ENCODE assay signal across 8 cellular contexts in the genomic region with DNA sequence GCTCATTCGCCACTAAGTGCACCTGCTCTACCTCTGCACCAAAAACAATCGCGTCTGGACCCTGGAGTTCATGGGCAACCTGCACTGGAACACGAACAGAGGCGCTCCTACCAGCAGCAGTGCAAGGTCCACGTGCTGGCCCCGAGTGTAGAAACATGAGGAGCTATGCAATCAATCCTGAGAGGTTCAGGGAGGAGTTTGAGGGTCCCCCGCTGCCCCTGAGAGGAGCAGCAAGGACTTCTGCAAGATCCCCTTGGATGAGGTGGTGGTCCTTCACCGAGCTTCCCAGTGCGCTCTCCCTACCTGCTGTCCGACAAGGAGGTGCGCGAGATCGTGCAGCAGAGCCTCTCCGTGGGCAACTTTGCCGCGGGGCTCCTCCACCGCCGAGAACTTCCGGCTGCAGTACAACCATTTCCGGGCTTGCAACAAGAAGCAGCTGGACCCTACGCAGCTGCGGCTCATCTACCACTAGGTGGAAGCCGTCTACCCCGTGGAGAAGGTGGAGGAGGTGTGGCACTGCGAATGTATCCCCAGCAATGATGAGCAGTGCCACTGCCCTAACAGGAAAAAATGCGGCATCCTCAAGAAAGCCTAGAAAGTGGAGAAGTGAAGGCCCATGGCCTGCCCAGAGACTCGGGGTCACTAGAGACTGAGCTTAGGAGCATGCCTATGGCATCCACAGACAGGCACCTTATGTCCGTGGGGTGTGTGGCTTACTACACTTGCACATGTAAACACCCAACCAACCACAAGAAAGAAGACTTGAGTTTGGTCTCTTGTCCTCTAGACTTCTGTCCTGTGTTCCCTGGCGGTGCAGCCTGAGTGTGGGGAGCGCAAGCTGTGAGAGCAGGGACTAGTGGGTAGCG. TPM values are rescaled to one million over a fixed set of nuclear protein-coding genes. Genes with fewer than 3 reads are reported as not detected.
A peak's percentile ranks its signal among the peaks of the same experiment; 100 is the strongest.
DNase-seq lines count a peak whose midpoint lies in the region; ATAC-seq and TF ChIP-seq lines count a peak whose summit lies in the region.
"Not testable (repeated sequence)": the region's sequence is repeated elsewhere in the genome, so short reads cannot be mapped to it uniquely, and the experiment has no call there.

No MANE protein-coding gene starts in this region.

- POLR2A ChIA-PET in CD8-positive, alpha-beta memory T cell (lab: Charles Lee), result interaction anchor here (0.8 to 2.0 kb wide), 4 partner anchors 23 to 80 kb away, joined by 3 to 11 read pairs (median 8); partner anchors contain the start of genes ASAH2B and SGMS1

- H3K27me3 Mint-ChIP-seq in CD8-positive, alpha-beta memory T cell, result not testable (repeated sequence)

- H3K36me3 Mint-ChIP-seq in CD8-positive, alpha-beta memory T cell, result not testable (repeated sequence)

- peak; percentile 70 for TF ChIP-seq POLR2A in GM19193 (IDR thresholded peaks at IDR 0.05; ENCODE audit: extremely low read depth, insufficient read depth, insufficient read length)

- CTCF ChIA-PET in CD8-positive, alpha-beta memory T cell (lab: Charles Lee), result interaction anchor here (0.7 to 2.5 kb wide), 9 partner anchors 11 to 156 kb away, joined by 3 to 12 read pairs (median 5); partner anchors contain the start of gene SGMS1

- not testable (repeated sequence) for H3K36me3 ChIP-seq in CD8-positive, alpha-beta memory T cell (ENCODE audit: insufficient read depth, low read length)

- not testable (repeated sequence) for H3K9me3 Mint-ChIP-seq in CD8-positive, alpha-beta memory T cell

- peak; percentile 34 to 85 (median 56) for DNase-seq in CD8-positive, alpha-beta memory T cell
- DNase-seq in NCI-H1417 (lab: John Stamatoyannopoulos, UW), result peak in 2 of 3 experiments; percentile 11 to 30
- DNase-seq in UCSD-AML1 (lab: John Stamatoyannopoulos, UW; ENCODE audit: unreplicated experiment), result peak; percentile 34
- DNase-seq in amniotic epithelial cell (ENCODE audit: low read depth), result peak; percentile 34
- peak; percentile 64 for DNase-seq in islet precursor cell
- DNase-seq in stimulated activated CD4-positive, alpha-beta T cell treated with anti-CD3 and anti-CD28 coated beads, TNF-alpha, amount 100 ng/mL, for 1 hour (ENCODE audit: low read depth in 3 of 3, low spot score in 1 of 3), result peak; percentile 7 to 22 (median 22)

- H3K4me3 Mint-ChIP-seq in CD8-positive, alpha-beta memory T cell, result peak overlapping the region; percentile 81 to 94 (median 89)

- peaks cover 0 to 26% (median 8%) of the 10 kb centered on the region in 3 donors for H3K4me1 Mint-ChIP-seq in CD8-positive, alpha-beta memory T cell

- peak overlapping the region; percentile 7 to 85 (median 65) for H3K27ac Mint-ChIP-seq in CD8-positive, alpha-beta memory T cell

- peak; percentile 95 for ATAC-seq in HG03039 (IDR thresholded peaks at IDR 0.05; ENCODE audit: unreplicated experiment)

- H3K9me3 ChIP-seq in CD8-positive, alpha-beta memory T cell (ENCODE audit: low read length), result not testable (repeated sequence)

- H3K27me3 ChIP-seq in CD8-positive, alpha-beta memory T cell (ENCODE audit: insufficient read depth, low read length, poor library complexity, severe bottlenecking), result not testable (repeated sequence)

- peak overlapping the region; percentile 38 for H3K4me3 ChIP-seq in CD8-positive, alpha-beta memory T cell (ENCODE audit: low read length)

- H3K27ac ChIP-seq in CD8-positive, alpha-beta memory T cell (ENCODE audit: low read depth, low read length), result peak overlapping the region; percentile 39

- not testable (repeated sequence) for H3K4me1 ChIP-seq in CD8-positive, alpha-beta memory T cell (ENCODE audit: insufficient read depth, low read length)

RNA-seq across cellular contexts. Expression of gene SGMS1, which starts 36.3 kb away (rescaled TPM):
- total RNA-seq in CD8-positive, alpha-beta memory T cell, result 10 to 100 TPM; 13.5 to 14.5 TPM
- polyA plus RNA-seq in CD8-positive, alpha-beta memory T cell, result 11.3 TPM

Comparison
In these comparisons a context has a peak if more than half of its experiments do, and no peak if none do; other contexts are left out.
1. Peak in every context shown above with its lines: DNase-seq, ATAC-seq, H3K4me3 ChIP-seq and H3K27ac ChIP-seq.